ENCODE assay signal across 21 cellular contexts in the genomic region with DNA sequence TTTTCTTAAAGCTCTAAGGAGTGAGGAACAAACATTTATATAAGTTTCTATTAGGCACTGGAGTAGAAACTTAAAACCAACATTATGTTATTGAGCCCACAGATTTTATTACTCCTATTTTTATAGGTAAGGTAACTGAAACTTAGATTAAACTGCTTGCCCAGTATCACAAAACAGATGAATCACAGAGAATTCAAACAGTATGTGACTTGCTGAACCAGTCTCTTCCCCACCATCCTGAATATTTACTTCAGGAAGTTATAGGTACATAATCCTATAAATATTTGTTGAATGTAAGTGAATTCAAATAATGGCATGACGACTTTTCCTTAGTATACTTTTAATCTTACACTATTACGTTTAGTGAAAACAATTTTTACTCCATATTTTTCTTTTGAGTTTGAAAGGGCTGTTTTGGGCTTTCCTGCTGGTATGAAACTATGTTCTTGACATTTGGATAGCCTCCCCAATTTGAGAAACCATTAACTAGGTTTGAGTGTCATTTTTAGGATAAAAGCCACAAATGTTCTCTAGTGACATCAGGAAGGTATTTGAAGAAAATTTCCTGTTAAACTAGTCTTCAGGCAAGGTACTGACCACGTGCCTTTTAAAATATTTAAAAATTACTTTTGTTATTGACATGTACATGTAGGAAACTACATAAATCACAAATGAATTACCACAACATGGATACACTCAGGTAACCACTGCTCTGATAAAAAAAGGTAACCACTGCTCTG.
"Had no signal": no experiment of that assay in that cellular context is flagged by ENCODE, and none has a peak within 500 bp of the region (broad histone marks: within the 10 kb centered on the region; RNA-seq: fewer than 3 reads in every experiment).

No MANE protein-coding gene starts in this region.

- H3K4me1 ChIP-seq: spleen, thyroid gland had no signal

- ATAC-seq: esophagus mucosa had no signal

- H3K27me3 Mint-ChIP-seq: activated naive CD4-positive, alpha-beta T cell treated with anti-CD3 and anti-CD28 coated beads, Interleukin-2, amount 50 U/mL, for 24 hours; memory B cell; naive B cell; stimulated activated naive CD8-positive, alpha-beta T cell treated with anti-CD3 and anti-CD28 coated beads, Interleukin-15, Interleukin-2, amounts not matched to agents 100 ng/mL and 50 ng/mL, for 24 hours had no signal

- H3K4me3 ChIP-seq: spleen, thyroid gland had no signal

- H3K9me3 ChIP-seq: spleen, thyroid gland had no signal

- H3K27ac ChIP-seq: spleen, thyroid gland had no signal

- FAIRE-seq: frontal cortex, TTC549 had no signal

- H3K4me1 Mint-ChIP-seq: activated naive CD4-positive, alpha-beta T cell treated with anti-CD3 and anti-CD28 coated beads, Interleukin-2, amount 50 U/mL, for 24 hours; brain; memory B cell; naive B cell had no signal

- H3K4me3 Mint-ChIP-seq: activated naive CD4-positive, alpha-beta T cell treated with anti-CD3 and anti-CD28 coated beads, Interleukin-2, amount 50 U/mL, for 24 hours; brain; memory B cell; naive B cell; stimulated activated naive CD8-positive, alpha-beta T cell treated with anti-CD3 and anti-CD28 coated beads, Interleukin-15, Interleukin-2, amounts not matched to agents 100 ng/mL and 50 ng/mL, for 24 hours had no signal

- H3K27me3 ChIP-seq: spleen, thyroid gland had no signal

- DNase-seq: activated gamma-delta T cell treated with Interleukin-2 at 50 U/mL for 16 hours; activated T-cell treated with anti-CD3 and anti-CD28 coated beads, Interleukin-2, amount 50 U/mL, for 1 hour; anterior cingulate cortex; central memory CD4-positive, alpha-beta T cell; dermis blood vessel endothelial cell; effector CD8-positive, alpha-beta T cell; hypothalamus; naive B cell; occipital lobe; spleen; stimulated activated CD4-positive, alpha-beta T cell treated with anti-CD3 and anti-CD28 coated beads, Interleukin-4, amount 100 ng/mL, for 24 hours; substantia nigra; T-helper 1 cell; thyroid gland had no signal

- H3K9me3 Mint-ChIP-seq: activated naive CD4-positive, alpha-beta T cell treated with anti-CD3 and anti-CD28 coated beads, Interleukin-2, amount 50 U/mL, for 24 hours; brain; memory B cell; naive B cell; stimulated activated naive CD8-positive, alpha-beta T cell treated with anti-CD3 and anti-CD28 coated beads, Interleukin-15, Interleukin-2, amounts not matched to agents 100 ng/mL and 50 ng/mL, for 24 hours had no signal

- H3K27ac Mint-ChIP-seq: activated naive CD4-positive, alpha-beta T cell treated with anti-CD3 and anti-CD28 coated beads, Interleukin-2, amount 50 U/mL, for 24 hours; brain; memory B cell; stimulated activated naive CD8-positive, alpha-beta T cell treated with anti-CD3 and anti-CD28 coated beads, Interleukin-15, Interleukin-2, amounts not matched to agents 100 ng/mL and 50 ng/mL, for 24 hours had no signal
